In genomic region chr15:28005004-28005527, GRCh38 we compare ENCODE assay signal across 15 cellular contexts.
A peak's percentile ranks its signal among the peaks of the same experiment; 100 is the strongest.
DNase-seq lines count a peak whose midpoint lies in the region; ATAC-seq lines count a peak whose summit lies in the region.
"Had no signal": no experiment of that assay in that cellular context is flagged by ENCODE, and none has a peak within 500 bp of the region (broad histone marks: within the 10 kb centered on the region; RNA-seq: fewer than 3 reads in every experiment).

No MANE protein-coding gene starts in this region.

- peak overlapping the region; percentile 65 for H3K27ac ChIP-seq in caudate nucleus (ENCODE audit: low read depth, low read length)
- H3K27ac ChIP-seq: C4-2B had no signal

- ATAC-seq in GM19467 (IDR thresholded peaks at IDR 0.05; ENCODE audit: unreplicated experiment) (no peak), GM19035 (IDR thresholded peaks at IDR 0.05; ENCODE audit: unreplicated experiment) (no peak)
- ATAC-seq: CD8-positive, alpha-beta T cell had no signal

- DNase-seq in D341Med (ENCODE audit: low spot score) (peak; percentile 5), caudate nucleus (lab: John Stamatoyannopoulos, UW) (no peak), mesenteric fat pad (ENCODE audit: low spot score) (peak; percentile 82), hypothalamus (lab: John Stamatoyannopoulos, UW) (no peak)
- peak; percentile 14 for DNase-seq in stimulated activated CD8-positive, alpha-beta memory T cell treated with anti-CD3 and anti-CD28 coated beads, Interleukin-4, amount 100 ng/mL, for 48 hours
- DNase-seq: BE2C; CD8-positive, alpha-beta T cell; COR-L47; DND-41; GF-D8; HCEC 1CT; HFFc6 had no signal

Comparison
In these comparisons a context has a peak if more than half of its experiments do, and no peak if none do; other contexts are left out.
1. DNase-seq: peak in D341Med (single experiment), mesenteric fat pad (single experiment) and stimulated activated CD8-positive, alpha-beta memory T cell treated with anti-CD3 and anti-CD28 coated beads, Interleukin-4, amount 100 ng/mL, for 48 hours (single experiment); none in caudate nucleus (0 of 61) and hypothalamus (0 of 51).